Comparison of ENCODE assay signal across 24 cellular contexts in genomic region chr11:116540019-116540418, GRCh38.
DNase-seq lines count a peak whose midpoint lies in the region; ATAC-seq, FAIRE-seq and TF ChIP-seq lines count a peak whose summit lies in the region.
"Had no signal": no experiment of that assay in that cellular context is flagged by ENCODE, and none has a peak within 500 bp of the region (broad histone marks: within the 10 kb centered on the region; RNA-seq: fewer than 3 reads in every experiment).

No MANE protein-coding gene starts in this region.

- ATAC-seq in body of pancreas, result no peak
- ATAC-seq: CD8-positive, alpha-beta T cell had no signal

- H3K4me2 ChIP-seq in osteoblast (ENCODE audit: insufficient read depth, low read length), result no peak overlapping the region
- H3K4me2 ChIP-seq: BLaER1 had no signal

- H3K9me3 ChIP-seq in osteoblast (ENCODE audit: low read depth, low read length) (no peaks in the 10 kb centered on the region), sigmoid colon (peaks cover 0 to 2% (median 0%) of the 10 kb centered on the region in 4 donors), body of pancreas (no peaks in the 10 kb centered on the region)
- H3K9me3 ChIP-seq: BLaER1, Caco-2, HAP-1 had no signal

- no peaks in the 10 kb centered on the region for H4K20me1 ChIP-seq in osteoblast (ENCODE audit: insufficient read depth, low read length)
- H4K20me1 ChIP-seq: BLaER1 had no signal

- H3K4me3 ChIP-seq in coronary artery (no peak overlapping the region), osteoblast (ENCODE audit: insufficient read depth, low read length) (no peak overlapping the region), sigmoid colon (no peak overlapping the region), body of pancreas (no peak overlapping the region)
- H3K4me3 ChIP-seq: BLaER1, HAP-1 had no signal

- TF ChIP-seq POLR2A in sigmoid colon (IDR thresholded peaks at IDR 0.05), result no peak
- no peak for TF ChIP-seq POLR2A in body of pancreas (IDR thresholded peaks at IDR 0.05)

- no peaks in the 10 kb centered on the region for H3K79me2 ChIP-seq in osteoblast (ENCODE audit: insufficient read depth, low read length)

- TF ChIP-seq CTCF in coronary artery (IDR thresholded peaks at IDR 0.05), result no peak
- TF ChIP-seq CTCF in osteoblast (IDR thresholded peaks at IDR 0.05; ENCODE audit: extremely low read depth, low read depth, low read length), result no peak
- no peak for TF ChIP-seq CTCF in sigmoid colon (IDR thresholded peaks at IDR 0.05)
- TF ChIP-seq CTCF in body of pancreas (IDR thresholded peaks at IDR 0.05), result no peak
- no peak for TF ChIP-seq CTCF in D721Med (IDR thresholded peaks at IDR 0.05; ENCODE audit: insufficient read depth, missing control alignments)

- no peaks in the 10 kb centered on the region for H3K4me1 ChIP-seq in osteoblast (ENCODE audit: insufficient read depth, low read length)
- no peaks in the 10 kb centered on the region for H3K4me1 ChIP-seq in sigmoid colon
- H3K4me1 ChIP-seq in body of pancreas, result no peaks in the 10 kb centered on the region
- H3K4me1 ChIP-seq: BLaER1, Caco-2, HAP-1 had no signal

- intact Hi-C loops in sigmoid colon (cut with DNase I) (no loop called here), body of pancreas (cut with DNase I) (no loop called here)

- no peak for TF ChIP-seq EP300 in sigmoid colon (IDR thresholded peaks at IDR 0.05)

- 93 to 94% methylated on average over 1 of the region's 1 CpG for WGBS in sigmoid colon, 2 donors
- WGBS in body of pancreas, 2 donors, result 50 to 57% methylated on average over 1 of the region's 1 CpG

- H3K27ac ChIP-seq in coronary artery (no peak overlapping the region), osteoblast (ENCODE audit: low read depth, low read length) (no peak overlapping the region), sigmoid colon (no peak overlapping the region), body of pancreas (no peak overlapping the region)
- H3K27ac ChIP-seq: 22Rv1, BLaER1, C4-2B had no signal

- H3K36me3 ChIP-seq in osteoblast (ENCODE audit: insufficient read depth, low read length) (no peaks in the 10 kb centered on the region), sigmoid colon (no peaks in the 10 kb centered on the region), body of pancreas (replicated peaks in 1 of 2; ENCODE audit: insufficient read depth in 1 of 2, low read depth in 2 of 2) (no peaks in the 10 kb centered on the region)
- H3K36me3 ChIP-seq: BLaER1, HAP-1 had no signal

- DNase-seq in NCI-H446 (lab: John Stamatoyannopoulos, UW) (peak; percentile 44 to 62), coronary artery (ENCODE audit: low spot score) (peak; percentile 11), osteoblast (ENCODE audit: insufficient read length, low spot score, missing footprints) (peak; percentile 79), sigmoid colon (peak; percentile 17), body of pancreas (no peak), D721Med (ENCODE audit: insufficient read length, low spot score) (no peak)
- no peak for DNase-seq in stimulated activated CD8-positive, alpha-beta memory T cell treated with anti-CD3 and anti-CD28 coated beads, Interleukin-4, amount 100 ng/mL, for 48 hours
- DNase-seq: CD4-positive, CD25-positive, alpha-beta regulatory T cell; CD8-positive, alpha-beta T cell; DMS 273 treated with DMSO at 0.1 percent for 48 hours; DMS79; EL; GDM1; GOT3; HFFc6 had no signal

- H2AFZ ChIP-seq in osteoblast (ENCODE audit: low read length), result no peak overlapping the region

- FAIRE-seq in D721Med (lab: Jason Lieb, UNC), result no peak
- FAIRE-seq: A204.1, GM12891, GM18507, H54 had no signal

- H3K27me3 ChIP-seq in osteoblast (ENCODE audit: insufficient read depth, low read length) (no peaks in the 10 kb centered on the region), sigmoid colon (no peaks in the 10 kb centered on the region), body of pancreas (no peaks in the 10 kb centered on the region)
- H3K27me3 ChIP-seq: BLaER1 had no signal

Comparison
In these comparisons a context has a peak if more than half of its experiments do, and no peak if none do; other contexts are left out.
1. DNase-seq: peak in NCI-H446 (2 of 2), coronary artery (single experiment), osteoblast (single experiment) and sigmoid colon (single experiment); none in body of pancreas (0 of 4), D721Med (single experiment) and stimulated activated CD8-positive, alpha-beta memory T cell treated with anti-CD3 and anti-CD28 coated beads, Interleukin-4, amount 100 ng/mL, for 48 hours (single experiment).